In genomic region chr6:116570856-116571682, GRCh38 we compare ENCODE assay signal across 1 cellular context.
TF ChIP-seq lines count a peak whose summit lies in the region.

Gene RWDD1, plus strand, starts transcription at chr6:116571504. Its CDS starts 79 bp downstream, at chr6:116571583.

TF ChIP-seq in K562, 482 proteins besides CTCF, POLR2A, EP300 and RAD21 (continued from another document and continues in another):
- TF ChIP-seq ZNF609 (CRISPR knock-in tag; IDR thresholded peaks at IDR 0.05; ENCODE audit: borderline replicate concordance), result no peak
- TF ChIP-seq USF2 (CRISPR knock-in tag; IDR thresholded peaks at IDR 0.05), result no peak
- no peak for TF ChIP-seq SMAD3 (CRISPR knock-in tag; conservative IDR thresholded peaks at IDR 0.05)
- peak; percentile 78; the same call in 1 of the 2 replicates for TF ChIP-seq GABPB1 (CRISPR knock-in tag; IDR thresholded peaks at IDR 0.05)
- no peak for TF ChIP-seq ZNF449 (CRISPR knock-in tag; IDR thresholded peaks at IDR 0.05)
- TF ChIP-seq ZNF140 (CRISPR knock-in tag; IDR thresholded peaks at IDR 0.05), result no peak
- peak; percentile 94 for TF ChIP-seq TFAP4 (CRISPR knock-in tag; IDR thresholded peaks at IDR 0.05; ENCODE audit: borderline replicate concordance)
- no peak for TF ChIP-seq ZNF408 (CRISPR knock-in tag; IDR thresholded peaks at IDR 0.05; ENCODE audit: low read depth)
- no peak for TF ChIP-seq CHCHD3 (CRISPR knock-in tag; IDR thresholded peaks at IDR 0.05)
- TF ChIP-seq FOXA1 (IDR thresholded peaks at IDR 0.05; ENCODE audit: borderline replicate concordance), result no peak
- no peak for TF ChIP-seq ZNF518B (CRISPR knock-in tag; IDR thresholded peaks at IDR 0.05)
- no peak for TF ChIP-seq HBP1 (CRISPR knock-in tag; IDR thresholded peaks at IDR 0.05)
- peak; percentile 87 for TF ChIP-seq POLR2B (IDR thresholded peaks at IDR 0.05; ENCODE audit: low read depth, partially characterized antibody)
- no peak for TF ChIP-seq MEF2A (IDR thresholded peaks at IDR 0.05; ENCODE audit: control insufficient read depth, low read depth, low read length)
- TF ChIP-seq ZNF655 (CRISPR knock-in tag; IDR thresholded peaks at IDR 0.05), result no peak
- no peak for TF ChIP-seq RREB1 (CRISPR knock-in tag; IDR thresholded peaks at IDR 0.05)
- peak; percentile 94 for TF ChIP-seq FOXM1 (IDR thresholded peaks at IDR 0.05; ENCODE audit: low read depth)
- peak; percentile 20; the same call in 1 of the 2 replicates for TF ChIP-seq FOXM1 (CRISPR knock-in tag; IDR thresholded peaks at IDR 0.05; ENCODE audit: low read depth)
- TF ChIP-seq TFAM (CRISPR knock-in tag; conservative IDR thresholded peaks at IDR 0.05), result no peak
- peak; percentile 97 for TF ChIP-seq POLR2G (IDR thresholded peaks at IDR 0.05; ENCODE audit: low read depth, low read length)
- TF ChIP-seq SRSF7 (optimal IDR thresholded peaks at IDR 0.05; ENCODE audit: low read depth, low read length), result no peak
- TF ChIP-seq HOXB6 (CRISPR knock-in tag; IDR thresholded peaks at IDR 0.05; ENCODE audit: borderline replicate concordance), result no peak
- TF ChIP-seq FIP1L1 (IDR thresholded peaks at IDR 0.05; ENCODE audit: low read depth, low read length, poor library complexity, severe bottlenecking), result peak; percentile 97
- no peak for TF ChIP-seq HDAC3 (IDR thresholded peaks at IDR 0.05; ENCODE audit: borderline replicate concordance, partially characterized antibody)
- TF ChIP-seq ZNF57 (CRISPR knock-in tag; IDR thresholded peaks at IDR 0.05), result no peak
- no peak for TF ChIP-seq ZNF41 (CRISPR knock-in tag; conservative IDR thresholded peaks at IDR 0.05)
- no peak for TF ChIP-seq IRF9 (tag; IDR thresholded peaks at IDR 0.05)
- TF ChIP-seq JUN (IDR thresholded peaks at IDR 0.05; ENCODE audit: borderline replicate concordance, low read depth, low read length), result peak; percentile 72; the same call in 1 of the 2 replicates
- TF ChIP-seq JUN (CRISPR knock-in tag; IDR thresholded peaks at IDR 0.05; ENCODE audit: borderline replicate concordance), result 0 out of 2 replicates have a peak, but pooled peaks have one; percentile 29
- no peak for TF ChIP-seq ZBTB1 (CRISPR knock-in tag; IDR thresholded peaks at IDR 0.05; ENCODE audit: borderline replicate concordance, low read depth)
- peak; percentile 17 for TF ChIP-seq ZBTB2 (IDR thresholded peaks at IDR 0.05)
- peak; percentile 98 for TF ChIP-seq DACH1 (IDR thresholded peaks at IDR 0.05; ENCODE audit: partially characterized antibody)
